ENCODE assay signal across 1 cellular context in genomic region chr4:177008071-177008835, GRCh38.
TF ChIP-seq lines count a peak whose summit lies in the region.

No MANE protein-coding gene starts in this region.

TF ChIP-seq in SK-N-SH, 30 proteins besides CTCF, POLR2A, EP300 and RAD21 (continued from another document):
- no peak for TF ChIP-seq REST (IDR thresholded peaks at IDR 0.05; ENCODE audit: low read depth, low read length)
- no peak for TF ChIP-seq SMC3 (IDR thresholded peaks at IDR 0.05; ENCODE audit: low read depth, low read length)
- peak; percentile 81 for TF ChIP-seq FOSL2 (IDR thresholded peaks at IDR 0.05; ENCODE audit: borderline replicate concordance, low read depth)
